24 cellular contexts compared by ENCODE assay signal in the genomic region with DNA sequence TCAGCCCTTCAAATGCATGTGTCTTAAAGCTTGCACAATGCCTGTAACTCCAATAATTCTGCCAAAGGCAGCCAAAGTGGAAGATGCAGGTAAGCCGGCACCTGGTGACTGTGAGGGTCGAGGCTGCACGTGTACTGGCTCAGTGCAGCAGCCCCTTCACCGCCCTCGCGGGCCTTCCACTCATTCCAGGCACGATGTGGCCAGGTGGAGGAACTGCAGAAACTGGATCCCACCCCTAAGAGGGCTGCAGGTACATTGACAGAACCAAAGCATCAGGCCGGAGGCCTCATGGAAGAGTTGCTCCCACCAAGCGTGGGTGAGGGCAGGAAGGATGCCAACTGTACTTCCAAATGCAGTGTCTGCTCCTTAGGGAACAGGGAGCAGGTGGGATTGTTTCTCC.
"Had no signal": no experiment of that assay in that cellular context is flagged by ENCODE, and none has a peak within 500 bp of the region (broad histone marks: within the 10 kb centered on the region; RNA-seq: fewer than 3 reads in every experiment).

No MANE protein-coding gene starts in this region.

- FAIRE-seq: astrocyte, small intestine had no signal

- H3K4me1 ChIP-seq: breast epithelium had no signal

- H3K9me3 ChIP-seq: breast epithelium, testis, upper lobe of left lung had no signal

- H3K36me3 ChIP-seq: breast epithelium had no signal

- H3K27ac ChIP-seq: breast epithelium, testis, upper lobe of left lung had no signal

- H3K4me3 ChIP-seq: breast epithelium, lung, testis, upper lobe of left lung had no signal

- H3K27me3 ChIP-seq: breast epithelium, testis, upper lobe of left lung had no signal

- DNase-seq: activated CD4-positive, alpha-beta memory T cell treated with anti-CD3 and anti-CD28 coated beads, Interleukin-2, amount 10 ng/mL, durations not matched to agents 7 days and 5 days; activated CD4-positive, alpha-beta T cell treated with anti-CD3 and anti-CD28 coated beads for 48 hours; activated CD4-positive, CD25-positive, alpha-beta regulatory T cell; activated CD8-positive, alpha-beta memory T cell treated with anti-CD3 and anti-CD28 coated beads, Interleukin-2, amount 10 ng/mL, durations not matched to agents 7 days and 5 days; activated T-cell treated with anti-CD3 and anti-CD28 coated beads, Interleukin-2, amount 50 U/mL, for 1 hour; cerebellar nuclear complex; cortex of kidney; effector CD4-positive, alpha-beta T cell; immature natural killer cell; nephron progenitor cell; nucleus accumbens; retina; small intestine; stimulated activated CD4-positive, alpha-beta T cell treated with anti-CD3 and anti-CD28 coated beads, Interleukin-4, amount 100 ng/mL, for 1 hour; T-helper 1 cell; T-helper 9 cell; testis had no signal

- ATAC-seq: activated CD8-positive, alpha-beta memory T cell treated with anti-CD3 and anti-CD28 coated beads, Interleukin-2, amount 10 ng/mL, durations not matched to agents 7 days and 5 days; esophagus mucosa; SK-N-SH treated with all-trans-retinoic acid at 6 μM for 48 hours; stimulated activated effector memory CD8-positive, alpha-beta T cell treated with anti-CD3 and anti-CD28 coated beads, Interleukin-12 subunit alpha, Interleukin-12 subunit beta, amount 100 ng/mL, for 72 hours had no signal
